ENCODE assay signal across 8 cellular contexts in genomic region chr4:41611881-41612871, GRCh38.
DNase-seq lines count a peak whose midpoint lies in the region; ATAC-seq and TF ChIP-seq lines count a peak whose summit lies in the region.

No MANE protein-coding gene starts in this region.

- H3K79me2 ChIP-seq in Karpas-422 (ENCODE audit: low read length), result no peaks in the 10 kb centered on the region

- H4K20me1 ChIP-seq in Karpas-422 (ENCODE audit: insufficient read depth, low read depth, low read length), result no peaks in the 10 kb centered on the region

- no peaks in the 10 kb centered on the region for H3K9me3 Mint-ChIP-seq in nephron

- H3K9me3 ChIP-seq in esophagus squamous epithelium (no peaks in the 10 kb centered on the region), Karpas-422 (ENCODE audit: low read length) (no peaks in the 10 kb centered on the region), spleen (no peaks in the 10 kb centered on the region)

- H3K27ac Mint-ChIP-seq in nephron, result peak overlapping the region; percentile 82 to 90 (median 90)

- H3K4me1 Mint-ChIP-seq in nephron, result peaks cover 27% of the 10 kb centered on the region

- H3K27me3 ChIP-seq in esophagus squamous epithelium (no peaks in the 10 kb centered on the region), Karpas-422 (ENCODE audit: low read length) (no peaks in the 10 kb centered on the region), spleen (replicated peaks in 1 of 7) (no peaks in the 10 kb centered on the region)

- no peaks in the 10 kb centered on the region for H3K9me2 ChIP-seq in Karpas-422 (replicated peaks; ENCODE audit: insufficient read depth, low read length)

- H3K27me3 Mint-ChIP-seq in nephron (ENCODE audit: low read depth), result peaks cover 19% of the 10 kb centered on the region

- H3K4me2 ChIP-seq in Karpas-422 (ENCODE audit: low read depth, low read length, poor library complexity, severe bottlenecking), result no peak overlapping the region

- WGBS in esophagus squamous epithelium, 2 donors, result 26 to 33% methylated on average over 14 of the region's 14 CpGs
- 51 to 67% (median 62%) methylated on average over 14 of the region's 14 CpGs for WGBS in spleen, 5 donors

- peak overlapping the region; percentile 72 to 81 (median 78) for H3K4me3 Mint-ChIP-seq in nephron

- H2AFZ ChIP-seq in Karpas-422 (ENCODE audit: low read length), result no peak overlapping the region

- peak overlapping the region in 3 of 4 donors; percentile 36 to 69 (median 59) for H3K27ac ChIP-seq in esophagus squamous epithelium
- H3K27ac ChIP-seq in Karpas-422 (ENCODE audit: low read length), result no peak overlapping the region
- H3K27ac ChIP-seq in spleen, result peak overlapping the region in 1 of 8 donors; percentile 26

- H3K9ac ChIP-seq in Karpas-422 (ENCODE audit: low read length), result no peak overlapping the region

- H3K36me3 Mint-ChIP-seq in nephron (ENCODE audit: low read depth), result peaks cover 10% of the 10 kb centered on the region

- intact Hi-C loops in esophagus squamous epithelium (cut with DNase I), result no loop called here
- intact Hi-C loops in spleen (cut with DNase I; ENCODE audit: low total_unique reads), result no loop called here

- H3K36me3 ChIP-seq in esophagus squamous epithelium (no peaks in the 10 kb centered on the region), Karpas-422 (ENCODE audit: insufficient read depth, low read length) (no peaks in the 10 kb centered on the region), spleen (no peaks in the 10 kb centered on the region)

- ATAC-seq in GM19351 (IDR thresholded peaks at IDR 0.05; ENCODE audit: unreplicated experiment), result no peak

- H3K4me3 ChIP-seq in esophagus squamous epithelium (no peak overlapping the region), Karpas-422 (ENCODE audit: low read length) (no peak overlapping the region), spleen (no peak overlapping the region)

- no peak for TF ChIP-seq POLR2A in esophagus squamous epithelium (IDR thresholded peaks at IDR 0.05)
- TF ChIP-seq POLR2A in spleen (IDR thresholded peaks at IDR 0.05), result no peak

- H3K4me1 ChIP-seq in esophagus squamous epithelium, result peaks cover 10 to 44% (median 12%) of the 10 kb centered on the region in 3 donors
- no peaks in the 10 kb centered on the region for H3K4me1 ChIP-seq in Karpas-422 (ENCODE audit: low read length)
- peaks cover 0 to 17% (median 6%) of the 10 kb centered on the region in 6 donors for H3K4me1 ChIP-seq in spleen

- DNase-seq in C1 segment of cervical spinal cord (lab: John Stamatoyannopoulos, UW), result peak in 12 of 14 donors; percentile 23 to 80 (median 61)
- DNase-seq in NCI-H748 treated with DMSO at 0.1 percent for 48 hours (lab: John Stamatoyannopoulos, UW), result peak; percentile 48
- no peak for DNase-seq in esophagus squamous epithelium (lab: John Stamatoyannopoulos, UW)
- DNase-seq in Karpas-422, result no peak
- DNase-seq in SHP77 (lab: John Stamatoyannopoulos, UW), result no peak
- no peak for DNase-seq in spleen

- TF ChIP-seq CTCF in esophagus squamous epithelium (IDR thresholded peaks at IDR 0.05) (no peak), nephron (IDR thresholded peaks at IDR 0.05; ENCODE audit: unreplicated experiment in 3 of 3) (no peak), spleen (IDR thresholded peaks at IDR 0.05 in 8 of 11, conservative IDR thresholded peaks at IDR 0.05 in 3 of 11) (no peak)

Comparison
In these comparisons a context has a peak if more than half of its experiments do, and no peak if none do; other contexts are left out.
1. DNase-seq: peak in C1 segment of cervical spinal cord (12 of 14) and NCI-H748 treated with DMSO at 0.1 percent for 48 hours (single experiment); none in esophagus squamous epithelium (single experiment), Karpas-422 (single experiment), SHP77 (0 of 2) and spleen (single experiment).